9 cellular contexts compared by ENCODE assay signal in genomic region chr3:186784820-186785516, GRCh38. TPM values are rescaled to one million over a fixed set of nuclear protein-coding genes. Genes with fewer than 3 reads are reported as not detected.
DNase-seq lines count a peak whose midpoint lies in the region; ATAC-seq and TF ChIP-seq lines count a peak whose summit lies in the region.
"Had no signal": no experiment of that assay in that cellular context is flagged by ENCODE, and none has a peak within 500 bp of the region (broad histone marks: within the 10 kb centered on the region; RNA-seq: fewer than 3 reads in every experiment).

No MANE protein-coding gene starts in this region.

- no peak overlapping the region for H2AFZ ChIP-seq in OCI-LY1 (ENCODE audit: low read length)
- H2AFZ ChIP-seq in trophoblast cell (ENCODE audit: insufficient read depth, low read length, poor library complexity) = no peak overlapping the region

- peak overlapping the region; percentile 84 for H3K4me2 ChIP-seq in OCI-LY1 (ENCODE audit: low read length)
- peak overlapping the region; percentile 84 for H3K4me2 ChIP-seq in trophoblast cell (ENCODE audit: low read length)

- H3K9ac ChIP-seq in OCI-LY1 (ENCODE audit: low read length) (peak overlapping the region; percentile 97), trophoblast cell (ENCODE audit: low read length) (peak overlapping the region; percentile 57)

- peaks cover 27% of the 10 kb centered on the region for H3K79me2 ChIP-seq in OCI-LY1 (ENCODE audit: insufficient read depth, low read length)
- H3K79me2 ChIP-seq in trophoblast cell (ENCODE audit: control insufficient read depth, insufficient read depth, low read length, poor library complexity) = peaks cover 13% of the 10 kb centered on the region

- H4K91ac ChIP-seq in trophoblast cell (ENCODE audit: low read depth, low read length) = no peak overlapping the region

- H3K4ac ChIP-seq in trophoblast cell (ENCODE audit: low read depth, low read length) = peak overlapping the region; percentile 94

- DNase-seq in GM06990 (ENCODE audit: extremely low read depth, insufficient read length) = no peak
- DNase-seq in epithelial cell of prostate (ENCODE audit: low read depth, low spot score) = no peak
- peak in 1 of 2 donors; percentile 32 for DNase-seq in trophoblast cell
- DNase-seq in NCI-H345 (lab: John Stamatoyannopoulos, UW) = no peak
- DNase-seq in stimulated activated CD4-positive, alpha-beta T cell treated with anti-CD3 and anti-CD28 coated beads, Interleukin-2, amount 100 ng/mL, for 24 hours = no peak
- no peak for DNase-seq in omental fat pad (ENCODE audit: low spot score)
- DNase-seq: NCI-H1105 treated with DMSO at 0.1 percent for 48 hours had no signal

- ATAC-seq in omental fat pad (ENCODE audit: low FRiP score) (no peak), HG03565 (IDR thresholded peaks at IDR 0.05; ENCODE audit: unreplicated experiment) (no peak)

- H3K27ac ChIP-seq in OCI-LY1 (ENCODE audit: low read depth, low read length, poor library complexity, severe bottlenecking) (peak overlapping the region; percentile 96), epithelial cell of prostate (peak overlapping the region; percentile 97), trophoblast cell (ENCODE audit: low read depth, low read length) (no peak overlapping the region)

- H3K4me1 ChIP-seq in OCI-LY1 (ENCODE audit: insufficient read depth, low read length, severe bottlenecking) = peaks cover 48% of the 10 kb centered on the region
- H3K4me1 ChIP-seq in trophoblast cell (ENCODE audit: control insufficient read depth in 1 of 2, insufficient read depth in 2 of 2, low read length in 2 of 2) = peaks cover 0 to 2% of the 10 kb centered on the region in 2 experiments

- no peak overlapping the region for H2BK5ac ChIP-seq in trophoblast cell (ENCODE audit: low read depth, low read length, poor library complexity)

- H3F3A ChIP-seq in OCI-LY1 (ENCODE audit: insufficient read depth, low read length) = peaks cover 58% of the 10 kb centered on the region

- no CpG with 5 or more reads among the region's 7 CpGs for WGBS in trophoblast cell (ENCODE audit: extremely low coverage, insufficient coverage, insufficient read length)

- H2BK120ac ChIP-seq in trophoblast cell (ENCODE audit: insufficient read depth, low read length, poor library complexity) = no peak overlapping the region

- H3K4me3 ChIP-seq in GM06990 (replicated peaks; ENCODE audit: low read depth, low read length) (peak overlapping the region; percentile 100), OCI-LY1 (ENCODE audit: low read depth, low read length, poor library complexity, severe bottlenecking) (peak overlapping the region; percentile 75), trophoblast cell (ENCODE audit: low read depth, low read length) (peak overlapping the region; percentile 58)

- H3K36me3 ChIP-seq in GM06990 (ENCODE audit: control insufficient read depth, insufficient read depth, low read length) (peaks cover 30% of the 10 kb centered on the region), OCI-LY1 (ENCODE audit: insufficient read depth, low read length) (peaks cover 65% of the 10 kb centered on the region), trophoblast cell (ENCODE audit: control insufficient read depth in 1 of 2, insufficient read depth in 2 of 2, low read length in 2 of 2) (peaks cover 6 to 40% of the 10 kb centered on the region in 2 experiments)

- H3K18ac ChIP-seq in trophoblast cell (ENCODE audit: low read length) = no peak overlapping the region

- H4K20me1 ChIP-seq in OCI-LY1 (ENCODE audit: insufficient read depth, low read length) = peaks cover 11% of the 10 kb centered on the region; the same call in 1 of the 2 replicates

- H3K14ac ChIP-seq in trophoblast cell (ENCODE audit: low read length) = no peak overlapping the region

- no peaks in the 10 kb centered on the region for H3K9me2 ChIP-seq in OCI-LY1 (ENCODE audit: low read depth, low read length)

- H3K23ac ChIP-seq in trophoblast cell (ENCODE audit: low read length) = no peak overlapping the region

- TF ChIP-seq CTCF in GM06990 (IDR thresholded peaks at IDR 0.05; ENCODE audit: insufficient read depth, low read length, poor library complexity, severe bottlenecking) = no peak
- TF ChIP-seq CTCF in OCI-LY1 (IDR thresholded peaks at IDR 0.05; ENCODE audit: low read length) = no peak
- no peak for TF ChIP-seq CTCF in omental fat pad (IDR thresholded peaks at IDR 0.05)

- H3K27me3 ChIP-seq in GM06990 (replicated peaks; ENCODE audit: control insufficient read depth, insufficient read depth, low read length) = no peaks in the 10 kb centered on the region
- H3K27me3 ChIP-seq in OCI-LY1 (ENCODE audit: insufficient read depth, low read length) = no peaks in the 10 kb centered on the region
- no peaks in the 10 kb centered on the region for H3K27me3 ChIP-seq in trophoblast cell (ENCODE audit: insufficient read depth, low read length)

- H3K9me3 ChIP-seq in OCI-LY1 (ENCODE audit: low read length) = no peaks in the 10 kb centered on the region
- H3K9me3 ChIP-seq in trophoblast cell (ENCODE audit: insufficient read depth, low read depth, low read length) = no peaks in the 10 kb centered on the region

- no peak overlapping the region for H2BK12ac ChIP-seq in trophoblast cell (ENCODE audit: low read length)

- no peak overlapping the region for H4K8ac ChIP-seq in trophoblast cell (ENCODE audit: low read depth, low read length)

- no peak overlapping the region for H2AK5ac ChIP-seq in trophoblast cell (ENCODE audit: low read length)

- H4K12ac ChIP-seq in trophoblast cell (ENCODE audit: low read depth, low read length) = no peak overlapping the region

- peaks cover 14% of the 10 kb centered on the region for H3K79me1 ChIP-seq in trophoblast cell (ENCODE audit: low read length)

RNA-seq across cellular contexts. Expression of gene EIF4A2, which starts 1.6 kb away (rescaled TPM):
- polyA plus RNA-seq in trophoblast cell (2013) = 213 and 217 TPM in 2 replicates
- total RNA-seq in omental fat pad = 100 to 1,000 TPM; 315 to 515 (median 413) TPM

RNA-seq across cellular contexts. Expression of gene RFC4, which starts 21.3 kb away (rescaled TPM):
- polyA plus RNA-seq in trophoblast cell (2013) = 41.5 and 43.9 TPM in 2 replicates
- total RNA-seq in omental fat pad = 10 to 100 TPM in 2 of 4 donors, 1 to 10 TPM in 2; 6.1 to 10.7 (median 9.4) TPM

RNA-seq across cellular contexts. Expression of gene ADIPOQ, which starts 57.5 kb away (rescaled TPM):
- not detected in 2 replicates for polyA plus RNA-seq in trophoblast cell (2013)
- 1,000 to 10,000 TPM in 3 of 4 donors, 100 to 1,000 TPM in 1; 321 to 1,997 (median 1,475) TPM for total RNA-seq in omental fat pad
